9 cellular contexts compared by ENCODE assay signal in the genomic region with DNA sequence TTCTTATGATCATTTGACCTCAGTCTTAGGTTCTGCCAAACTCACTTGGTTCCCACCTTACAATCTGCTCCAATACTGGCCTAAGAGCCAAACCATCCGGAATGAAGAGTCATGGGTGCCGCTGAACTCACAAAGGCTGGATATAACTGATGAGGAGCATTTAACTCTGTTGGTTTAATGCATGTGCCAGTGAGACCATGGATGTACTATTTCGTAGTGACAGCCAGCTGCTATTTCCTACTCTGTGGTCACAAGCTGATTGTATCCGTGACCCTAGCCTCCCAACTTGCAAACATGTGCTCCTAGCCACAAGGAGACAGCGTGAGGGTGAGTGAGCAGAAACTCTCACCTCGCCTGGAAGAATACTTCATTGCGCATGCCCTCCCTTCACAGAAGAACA.
DNase-seq lines count a peak whose midpoint lies in the region; ATAC-seq and TF ChIP-seq lines count a peak whose summit lies in the region.
"Had no signal": no experiment of that assay in that cellular context is flagged by ENCODE, and none has a peak within 500 bp of the region (broad histone marks: within the 10 kb centered on the region; RNA-seq: fewer than 3 reads in every experiment).

No MANE protein-coding gene starts in this region.

- H3K36me3 ChIP-seq in ovary = no peaks in the 10 kb centered on the region
- H3K36me3 ChIP-seq in effector memory CD4-positive, alpha-beta T cell (ENCODE audit: control insufficient read depth, insufficient read depth, low read length) = no peaks in the 10 kb centered on the region

- H3K27ac ChIP-seq in right cardiac atrium (ENCODE audit: low read length) (peak overlapping the region; percentile 30), temporal lobe (ENCODE audit: low read depth, low read length) (peak overlapping the region; percentile 56), ovary (no peak overlapping the region)
- no peak overlapping the region for H3K27ac ChIP-seq in effector memory CD4-positive, alpha-beta T cell (ENCODE audit: insufficient read depth, low read length, poor library complexity, severe bottlenecking)
- H3K27ac ChIP-seq: 22Rv1 had no signal

- ATAC-seq in right cardiac atrium = peak; percentile 66 to 71

- WGBS in right cardiac atrium = 66% methylated on average over 7 of the region's 7 CpGs
- WGBS in ovary, 3 donors = 86 to 90% (median 87%) methylated on average over 7 of the region's 7 CpGs

- peak; percentile 9 for DNase-seq in NCI-H2107 treated with DMSO at 0.1 percent for 48 hours (lab: John Stamatoyannopoulos, UW; ENCODE audit: unreplicated experiment)
- no peak for DNase-seq in NCI-H2107 (lab: John Stamatoyannopoulos, UW)
- peak; percentile 89 for DNase-seq in RPMI7951 (ENCODE audit: low read depth)
- DNase-seq in right cardiac atrium = no peak
- no peak for DNase-seq in T-helper 9 cell
- no peak for DNase-seq in ovary
- DNase-seq in effector memory CD4-positive, alpha-beta T cell = no peak

- H3K4me1 ChIP-seq in right cardiac atrium (ENCODE audit: control insufficient read depth, insufficient read depth, low read length) = peaks cover 8% of the 10 kb centered on the region
- no peaks in the 10 kb centered on the region for H3K4me1 ChIP-seq in ovary (ENCODE audit: insufficient read depth)
- H3K4me1 ChIP-seq in effector memory CD4-positive, alpha-beta T cell (ENCODE audit: control insufficient read depth, insufficient read depth, low read length, poor library complexity, severe bottlenecking) = peaks cover 4% of the 10 kb centered on the region

- TF ChIP-seq EP300 in ovary (IDR thresholded peaks at IDR 0.05) = no peak

- intact Hi-C loops in right cardiac atrium (cut with DNase I) = loop anchor here in 1 of 4 donors (10.0 kb wide), 2 partner anchors 288 to 342 kb away; no protein-coding TSS in a partner anchor
- intact Hi-C loops in ovary (cut with DNase I) = no loop called here

- H3K4me3 ChIP-seq in right cardiac atrium (ENCODE audit: low read length) = no peak overlapping the region
- H3K4me3 ChIP-seq in ovary = no peak overlapping the region
- no peak overlapping the region for H3K4me3 ChIP-seq in effector memory CD4-positive, alpha-beta T cell (ENCODE audit: insufficient read depth, low read depth, low read length, poor library complexity, severe bottlenecking)

- TF ChIP-seq CTCF in ovary (IDR thresholded peaks at IDR 0.05) = no peak

- TF ChIP-seq POLR2A in ovary (IDR thresholded peaks at IDR 0.05) = no peak

- H3K27me3 ChIP-seq in right cardiac atrium (ENCODE audit: control insufficient read depth, insufficient read depth) = no peaks in the 10 kb centered on the region
- no peaks in the 10 kb centered on the region for H3K27me3 ChIP-seq in ovary
- no peaks in the 10 kb centered on the region for H3K27me3 ChIP-seq in effector memory CD4-positive, alpha-beta T cell (replicated peaks; ENCODE audit: control insufficient read depth, insufficient read depth, low read length, poor library complexity, severe bottlenecking)

- H3K9me3 ChIP-seq in right cardiac atrium (ENCODE audit: control insufficient read depth, low read length) (no peaks in the 10 kb centered on the region), ovary (no peaks in the 10 kb centered on the region)
- H3K9me3 ChIP-seq in effector memory CD4-positive, alpha-beta T cell (ENCODE audit: control insufficient read depth, low read length) = no peaks in the 10 kb centered on the region

Comparison
In these comparisons a context has a peak if more than half of its experiments do, and no peak if none do; other contexts are left out.
1. DNase-seq: peak in NCI-H2107 treated with DMSO at 0.1 percent for 48 hours (single experiment) and RPMI7951 (single experiment); none in NCI-H2107 (single experiment), right cardiac atrium (0 of 3), T-helper 9 cell (single experiment), ovary (0 of 5) and effector memory CD4-positive, alpha-beta T cell (0 of 3).
2. H3K27ac ChIP-seq: peak in right cardiac atrium (single experiment) and temporal lobe (single experiment); none in ovary (0 of 2) and effector memory CD4-positive, alpha-beta T cell (single experiment).